ENCODE assay signal across 25 cellular contexts in the genomic region with DNA sequence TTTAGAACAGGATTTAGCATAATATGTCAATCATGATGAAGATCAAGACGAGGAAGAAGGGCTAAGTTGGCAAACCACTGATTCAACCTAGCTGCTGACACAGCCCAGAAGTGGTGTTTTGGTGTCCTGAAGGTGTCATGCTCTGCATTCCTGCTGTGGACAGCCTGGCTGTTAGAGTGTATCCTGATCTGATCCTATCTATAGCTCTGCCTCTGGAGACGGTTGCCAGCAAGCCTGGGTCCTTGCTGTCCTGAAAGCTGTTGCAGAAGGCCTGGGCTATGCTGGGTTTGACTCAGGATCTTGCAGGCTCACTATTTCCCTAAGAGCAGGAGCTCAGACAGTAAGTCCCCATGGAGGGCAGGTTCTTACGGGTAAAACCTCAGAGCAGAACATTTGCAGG.
A peak's percentile ranks its signal among the peaks of the same experiment; 100 is the strongest.
DNase-seq lines count a peak whose midpoint lies in the region; ATAC-seq, FAIRE-seq and TF ChIP-seq lines count a peak whose summit lies in the region.
"Had no signal": no experiment of that assay in that cellular context is flagged by ENCODE, and none has a peak within 500 bp of the region (broad histone marks: within the 10 kb centered on the region; RNA-seq: fewer than 3 reads in every experiment).

No MANE protein-coding gene starts in this region.

- no peaks in the 10 kb centered on the region; the same call in 2 of the 3 replicates for H3K4me1 Mint-ChIP-seq in GM23338
- no peaks in the 10 kb centered on the region for H3K4me1 Mint-ChIP-seq in CD8-positive, alpha-beta memory T cell
- H3K4me1 Mint-ChIP-seq: CD14-positive monocyte; CD4-positive, alpha-beta memory T cell; CD4-positive, CD25-positive, alpha-beta regulatory T cell had no signal

- DNase-seq in GM23338 (ENCODE audit: low spot score) (no peak), coronary artery (ENCODE audit: low spot score) (peak; percentile 46), islet precursor cell (peak; percentile 46), pons (ENCODE audit: low spot score) (peak; percentile 14), kidney (no peak)
- no peak for DNase-seq in CD8-positive, alpha-beta memory T cell
- DNase-seq in activated CD8-positive, alpha-beta memory T cell treated with anti-CD3 and anti-CD28 coated beads for 24 hours: no peak
- DNase-seq: 8988T; ACHN; BE2C; C1 segment of cervical spinal cord; Caco-2; Calu3; CD4-positive, alpha-beta memory T cell; CD4-positive, CD25-positive, alpha-beta regulatory T cell; DMS79 treated with DMSO at 0.1 percent for 48 hours; GF-D8 had no signal

- peaks cover 9% of the 10 kb centered on the region; the same call in 2 of the 3 replicates for H3K36me3 Mint-ChIP-seq in GM23338 (ENCODE audit: low read depth)
- H3K36me3 Mint-ChIP-seq in CD8-positive, alpha-beta memory T cell: no peaks in the 10 kb centered on the region
- H3K36me3 Mint-ChIP-seq: CD14-positive monocyte; CD4-positive, alpha-beta memory T cell; CD4-positive, CD25-positive, alpha-beta regulatory T cell had no signal

- H4K20me1 ChIP-seq in GM23338 (replicated peaks; ENCODE audit: insufficient read depth): no peaks in the 10 kb centered on the region
- H4K20me1 ChIP-seq: BLaER1 had no signal

- H3K4me3 ChIP-seq in GM23338 (no peak overlapping the region), coronary artery (no peak overlapping the region), kidney (ENCODE audit: low read length in 2 of 2) (no peak overlapping the region)
- no peak overlapping the region for H3K4me3 ChIP-seq in CD8-positive, alpha-beta memory T cell (ENCODE audit: low read length)
- H3K4me3 ChIP-seq: BLaER1 had no signal

- no peaks in the 10 kb centered on the region for H3K79me2 ChIP-seq in GM23338 (replicated peaks; ENCODE audit: insufficient read depth)

- H3K4me3 Mint-ChIP-seq in GM23338: no peak overlapping the region
- H3K4me3 Mint-ChIP-seq in CD8-positive, alpha-beta memory T cell: no peak overlapping the region
- H3K4me3 Mint-ChIP-seq: CD14-positive monocyte; CD4-positive, alpha-beta memory T cell; CD4-positive, CD25-positive, alpha-beta regulatory T cell had no signal

- TF ChIP-seq CTCF in GM23338 (conservative IDR thresholded peaks at IDR 0.05; ENCODE audit: low read depth in 2 of 2) (no peak), coronary artery (IDR thresholded peaks at IDR 0.05) (no peak), kidney (IDR thresholded peaks at IDR 0.05; ENCODE audit: borderline replicate concordance, extremely low read depth, insufficient read depth) (no peak)

- 0 out of 2 replicates have a peak, but pooled peaks cover 5% of the 10 kb centered on the region for H3K9me2 ChIP-seq in GM23338 (ENCODE audit: insufficient read depth)

- H3K27me3 Mint-ChIP-seq in GM23338 (ENCODE audit: insufficient read depth, low read depth, poor library complexity): peaks cover 7% of the 10 kb centered on the region
- no peaks in the 10 kb centered on the region for H3K27me3 Mint-ChIP-seq in CD8-positive, alpha-beta memory T cell
- H3K27me3 Mint-ChIP-seq: CD4-positive, alpha-beta memory T cell; CD4-positive, CD25-positive, alpha-beta regulatory T cell had no signal

- H3K4me2 ChIP-seq in GM23338: no peak overlapping the region
- H3K4me2 ChIP-seq: BLaER1 had no signal

- H3K27me3 ChIP-seq in GM23338 (ENCODE audit: insufficient read depth): no peaks in the 10 kb centered on the region
- H3K27me3 ChIP-seq in CD8-positive, alpha-beta memory T cell (ENCODE audit: insufficient read depth, low read length, poor library complexity, severe bottlenecking): no peaks in the 10 kb centered on the region
- H3K27me3 ChIP-seq: BE2C, BLaER1 had no signal

- H3K27ac ChIP-seq in GM23338 (ENCODE audit: low read depth) (no peak overlapping the region), coronary artery (no peak overlapping the region), kidney (ENCODE audit: low read depth in 2 of 2, low read length in 2 of 2) (no peak overlapping the region)
- no peak overlapping the region for H3K27ac ChIP-seq in CD8-positive, alpha-beta memory T cell (ENCODE audit: low read depth, low read length)
- H3K27ac ChIP-seq: BLaER1 had no signal

- FAIRE-seq in kidney (lab: Jason Lieb, UNC): no peak
- FAIRE-seq: A204.1, D721Med, G401.6, GM12891, GM18507 had no signal

- no peaks in the 10 kb centered on the region for H3K36me3 ChIP-seq in GM23338 (ENCODE audit: insufficient read depth)
- no peaks in the 10 kb centered on the region for H3K36me3 ChIP-seq in CD8-positive, alpha-beta memory T cell (ENCODE audit: insufficient read depth, low read length)
- H3K36me3 ChIP-seq in kidney (ENCODE audit: control insufficient read depth in 1 of 2, insufficient read depth in 2 of 2, low read length in 2 of 2): no peaks in the 10 kb centered on the region
- H3K36me3 ChIP-seq: BE2C, BLaER1 had no signal

- H3K9ac ChIP-seq in kidney (ENCODE audit: low read length in 2 of 2): no peak overlapping the region
- H3K9ac ChIP-seq: BLaER1 had no signal

- H3K27ac Mint-ChIP-seq in GM23338: no peak overlapping the region
- H3K27ac Mint-ChIP-seq in CD8-positive, alpha-beta memory T cell: no peak overlapping the region
- H3K27ac Mint-ChIP-seq: CD14-positive monocyte; CD4-positive, alpha-beta memory T cell; CD4-positive, CD25-positive, alpha-beta regulatory T cell had no signal

- no peaks in the 10 kb centered on the region for H3F3A ChIP-seq in GM23338 (replicated peaks; ENCODE audit: low read depth)

- 0 out of 2 replicates have a peak overlapping the region, but pooled peaks have one; percentile 28 for H2AFZ ChIP-seq in GM23338

- H3K9me3 ChIP-seq in CD8-positive, alpha-beta memory T cell (ENCODE audit: low read length): no peaks in the 10 kb centered on the region
- peaks cover 0 to 9% of the 10 kb centered on the region in 2 donors for H3K9me3 ChIP-seq in kidney (ENCODE audit: control insufficient read depth in 1 of 2, low read length in 2 of 2)
- H3K9me3 ChIP-seq: BE2C had no signal

- ATAC-seq in GM23338 (no peak), HG02938 (IDR thresholded peaks at IDR 0.05; ENCODE audit: unreplicated experiment) (no peak)

- no peaks in the 10 kb centered on the region; the same call in 2 of the 3 replicates for H3K9me3 Mint-ChIP-seq in GM23338
- H3K9me3 Mint-ChIP-seq in CD8-positive, alpha-beta memory T cell: peaks cover 0 to 4% (median 3%) of the 10 kb centered on the region in 5 donors

- H3K4me1 ChIP-seq in GM23338 (ENCODE audit: insufficient read depth) (no peaks in the 10 kb centered on the region), kidney (ENCODE audit: control insufficient read depth in 1 of 2, insufficient read depth in 1 of 2, low read depth in 1 of 2, low read length in 2 of 2) (no peaks in the 10 kb centered on the region)
- no peaks in the 10 kb centered on the region for H3K4me1 ChIP-seq in CD8-positive, alpha-beta memory T cell (ENCODE audit: insufficient read depth, low read length)
- H3K4me1 ChIP-seq: BE2C, Caco-2 had no signal

- intact Hi-C loops in kidney (cut with DNase I): no loop called here

- POLR2A ChIA-PET in CD8-positive, alpha-beta memory T cell (lab: Charles Lee): no interaction called here

- CTCF ChIA-PET in CD8-positive, alpha-beta memory T cell (lab: Charles Lee): no interaction called here

TF ChIP-seq in GM23338, 12 proteins besides CTCF, POLR2A, EP300 and RAD21 (continues in another document):
- TF ChIP-seq CREB1 (CRISPR knock-in tag; IDR thresholded peaks at IDR 0.05; ENCODE audit: low read depth): no peak
- TF ChIP-seq, protein P1, sequence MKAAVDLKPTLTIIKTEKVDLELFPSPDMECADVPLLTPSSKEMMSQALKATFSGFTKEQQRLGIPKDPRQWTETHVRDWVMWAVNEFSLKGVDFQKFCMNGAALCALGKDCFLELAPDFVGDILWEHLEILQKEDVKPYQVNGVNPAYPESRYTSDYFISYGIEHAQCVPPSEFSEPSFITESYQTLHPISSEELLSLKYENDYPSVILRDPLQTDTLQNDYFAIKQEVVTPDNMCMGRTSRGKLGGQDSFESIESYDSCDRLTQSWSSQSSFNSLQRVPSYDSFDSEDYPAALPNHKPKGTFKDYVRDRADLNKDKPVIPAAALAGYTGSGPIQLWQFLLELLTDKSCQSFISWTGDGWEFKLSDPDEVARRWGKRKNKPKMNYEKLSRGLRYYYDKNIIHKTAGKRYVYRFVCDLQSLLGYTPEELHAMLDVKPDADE (IDR thresholded peaks at IDR 0.05): no peak

Comparison
In these comparisons a context has a peak if more than half of its experiments do, and no peak if none do; other contexts are left out.
1. DNase-seq: peak in coronary artery (single experiment), islet precursor cell (single experiment) and pons (single experiment); none in GM23338 (single experiment), CD8-positive, alpha-beta memory T cell (0 of 5), activated CD8-positive, alpha-beta memory T cell treated with anti-CD3 and anti-CD28 coated beads for 24 hours (single experiment) and kidney (single experiment).